12 cellular contexts compared by ENCODE assay signal in genomic region chr12:45336762-45337596, GRCh38.
DNase-seq lines count a peak whose midpoint lies in the region; ATAC-seq and TF ChIP-seq lines count a peak whose summit lies in the region.
"Had no signal": no experiment of that assay in that cellular context is flagged by ENCODE, and none has a peak within 500 bp of the region (broad histone marks: within the 10 kb centered on the region; RNA-seq: fewer than 3 reads in every experiment).

No MANE protein-coding gene starts in this region.

- no peaks in the 10 kb centered on the region for H3K27me3 Mint-ChIP-seq in brain
- H3K27me3 Mint-ChIP-seq: naive thymus-derived CD4-positive, alpha-beta T cell had no signal

- TF ChIP-seq CTCF in AG09319 (IDR thresholded peaks at IDR 0.05; ENCODE audit: low read depth, low read length) (no peak), brain (conservative IDR thresholded peaks at IDR 0.05) (no peak), tibial nerve (IDR thresholded peaks at IDR 0.05) (no peak)

- H3K4me1 Mint-ChIP-seq in brain: peaks cover 30% of the 10 kb centered on the region
- H3K4me1 Mint-ChIP-seq: naive thymus-derived CD4-positive, alpha-beta T cell had no signal

- no peak for TF ChIP-seq POLR2A in tibial nerve (IDR thresholded peaks at IDR 0.05)

- no peak for TF ChIP-seq EP300 in tibial nerve (IDR thresholded peaks at IDR 0.05)

- H3K4me3 Mint-ChIP-seq in brain: no peak overlapping the region
- H3K4me3 Mint-ChIP-seq: naive thymus-derived CD4-positive, alpha-beta T cell had no signal

- no peaks in the 10 kb centered on the region for H3K27me3 ChIP-seq in MG63
- no peaks in the 10 kb centered on the region for H3K27me3 ChIP-seq in tibial nerve

- H3K27ac Mint-ChIP-seq in brain: peak overlapping the region in 3 of 5 experiments; percentile 4 to 38 (median 26)

- H3K9me3 Mint-ChIP-seq in brain: no peaks in the 10 kb centered on the region
- H3K9me3 Mint-ChIP-seq: naive thymus-derived CD4-positive, alpha-beta T cell had no signal

- H3K27ac ChIP-seq in tibial nerve: no peak overlapping the region

- H3K9me3 ChIP-seq in MG63: no peaks in the 10 kb centered on the region
- no peaks in the 10 kb centered on the region for H3K9me3 ChIP-seq in tibial nerve

- H3K4me3 ChIP-seq in MG63: no peak overlapping the region
- no peak overlapping the region for H3K4me3 ChIP-seq in tibial nerve

- DNase-seq in AG09319 (ENCODE audit: extremely low read depth, low read depth) (peak; percentile 45), MG63 (peak; percentile 66), kidney glomerular epithelial cell (lab: John Stamatoyannopoulos, UW) (peak; percentile 15), tibial nerve (ENCODE audit: low spot score in 2 of 2) (no peak)
- no peak for DNase-seq in stimulated activated CD4-positive, alpha-beta T cell treated with anti-CD3 and anti-CD28 coated beads, Interleukin-1b, Interleukin-23, amount 100 ng/mL, for 48 hours
- DNase-seq: KG1; naive thymus-derived CD4-positive, alpha-beta T cell; stimulated activated CD4-positive, alpha-beta T cell treated with anti-CD3 and anti-CD28 coated beads, Interleukin-4, amount 100 ng/mL, for 24 hours; T-helper 2 cell had no signal

- 90 to 93% methylated on average over 3 of the region's 3 CpGs for WGBS in tibial nerve, 2 donors

- H3K4me1 ChIP-seq in tibial nerve: peaks cover 0 to 4% (median 0%) of the 10 kb centered on the region in 4 donors

- no peaks in the 10 kb centered on the region for H3K36me3 ChIP-seq in MG63
- peaks cover 0 to 3% (median 0%) of the 10 kb centered on the region in 3 donors for H3K36me3 ChIP-seq in tibial nerve

- ATAC-seq in GM21723 (IDR thresholded peaks at IDR 0.05; ENCODE audit: unreplicated experiment) (no peak), HG03565 (IDR thresholded peaks at IDR 0.05; ENCODE audit: unreplicated experiment) (no peak)
- ATAC-seq: naive thymus-derived CD4-positive, alpha-beta T cell had no signal

- peaks cover 12% of the 10 kb centered on the region for H3K36me3 Mint-ChIP-seq in brain

Comparison
In these comparisons a context has a peak if more than half of its experiments do, and no peak if none do; other contexts are left out.
1. DNase-seq: peak in AG09319 (single experiment), MG63 (single experiment) and kidney glomerular epithelial cell (single experiment); none in tibial nerve (0 of 2) and stimulated activated CD4-positive, alpha-beta T cell treated with anti-CD3 and anti-CD28 coated beads, Interleukin-1b, Interleukin-23, amount 100 ng/mL, for 48 hours (single experiment).